In the genomic region with DNA sequence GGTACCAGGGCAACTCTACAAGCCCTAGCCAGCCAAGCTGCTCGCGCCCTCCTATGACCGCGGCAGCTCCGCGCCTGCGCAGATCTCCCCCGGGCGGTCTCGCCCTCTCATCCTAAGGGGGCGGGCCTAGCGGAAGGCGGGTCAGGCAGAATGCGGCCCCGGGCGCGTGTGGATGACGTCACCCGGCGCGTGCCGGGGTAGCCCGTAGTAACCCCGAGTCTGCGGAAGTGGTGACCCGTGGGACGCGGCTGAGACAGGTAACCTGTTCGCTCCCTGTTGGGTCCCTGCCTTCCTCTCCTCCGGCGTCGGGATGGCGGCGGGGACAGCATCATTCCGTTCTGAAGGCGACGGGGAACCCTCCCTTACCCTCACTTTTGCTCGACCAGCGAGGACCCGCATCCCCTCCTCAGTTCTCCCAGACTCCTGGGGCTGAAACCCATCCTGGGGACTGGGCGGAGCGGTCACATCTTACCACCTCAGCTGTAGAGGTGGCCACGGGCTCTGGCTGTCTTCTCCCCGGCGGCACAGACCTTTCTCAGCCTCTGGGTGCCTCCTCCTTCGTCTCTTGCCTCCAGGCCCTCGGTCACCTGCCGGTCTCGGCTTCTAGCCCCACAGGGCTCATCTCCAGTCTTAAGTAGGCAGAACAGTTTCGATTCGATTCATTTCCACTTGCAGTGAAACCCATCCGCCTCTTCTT, we compare ENCODE assay signal across 1 cellular context.
TF ChIP-seq lines count a peak whose summit lies in the region.

TSS of gene AOPEP (plus strand) at position 205 of the 697 bp plus-strand sequence. CDS start 33,085 bp downstream, outside the sequence.

TF ChIP-seq in HepG2, 621 proteins besides CTCF, POLR2A, EP300 and RAD21 (continued from another document and continues in another):
- TF ChIP-seq, protein P1, sequence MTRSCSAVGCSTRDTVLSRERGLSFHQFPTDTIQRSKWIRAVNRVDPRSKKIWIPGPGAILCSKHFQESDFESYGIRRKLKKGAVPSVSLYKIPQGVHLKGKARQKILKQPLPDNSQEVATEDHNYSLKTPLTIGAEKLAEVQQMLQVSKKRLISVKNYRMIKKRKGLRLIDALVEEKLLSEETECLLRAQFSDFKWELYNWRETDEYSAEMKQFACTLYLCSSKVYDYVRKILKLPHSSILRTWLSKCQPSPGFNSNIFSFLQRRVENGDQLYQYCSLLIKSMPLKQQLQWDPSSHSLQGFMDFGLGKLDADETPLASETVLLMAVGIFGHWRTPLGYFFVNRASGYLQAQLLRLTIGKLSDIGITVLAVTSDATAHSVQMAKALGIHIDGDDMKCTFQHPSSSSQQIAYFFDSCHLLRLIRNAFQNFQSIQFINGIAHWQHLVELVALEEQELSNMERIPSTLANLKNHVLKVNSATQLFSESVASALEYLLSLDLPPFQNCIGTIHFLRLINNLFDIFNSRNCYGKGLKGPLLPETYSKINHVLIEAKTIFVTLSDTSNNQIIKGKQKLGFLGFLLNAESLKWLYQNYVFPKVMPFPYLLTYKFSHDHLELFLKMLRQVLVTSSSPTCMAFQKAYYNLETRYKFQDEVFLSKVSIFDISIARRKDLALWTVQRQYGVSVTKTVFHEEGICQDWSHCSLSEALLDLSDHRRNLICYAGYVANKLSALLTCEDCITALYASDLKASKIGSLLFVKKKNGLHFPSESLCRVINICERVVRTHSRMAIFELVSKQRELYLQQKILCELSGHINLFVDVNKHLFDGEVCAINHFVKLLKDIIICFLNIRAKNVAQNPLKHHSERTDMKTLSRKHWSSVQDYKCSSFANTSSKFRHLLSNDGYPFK (CRISPR knock-in tag; IDR thresholded peaks at IDR 0.05; ENCODE audit: borderline replicate concordance): peak; percentile 86
- TF ChIP-seq NFE2L1 (CRISPR knock-in tag; IDR thresholded peaks at IDR 0.05; ENCODE audit: borderline replicate concordance) (no peak), SRY (CRISPR knock-in tag; IDR thresholded peaks at IDR 0.05) (peak; percentile 86), ZNF749 (CRISPR knock-in tag; IDR thresholded peaks at IDR 0.05; ENCODE audit: borderline replicate concordance) (no peak), RAD51 (IDR thresholded peaks at IDR 0.05; ENCODE audit: borderline replicate concordance) (no peak), PITX1 (CRISPR knock-in tag; IDR thresholded peaks at IDR 0.05) (peak; percentile 63; the same call in 1 of the 2 replicates), ZSCAN12 (CRISPR knock-in tag; IDR thresholded peaks at IDR 0.05) (0 out of 2 replicates have a peak, but pooled peaks have one; percentile 39), DNMT3B (CRISPR knock-in tag; conservative IDR thresholded peaks at IDR 0.05) (no peak), ISX (CRISPR knock-in tag; conservative IDR thresholded peaks at IDR 0.05) (no peak), ZNF207 (IDR thresholded peaks at IDR 0.05; ENCODE audit: borderline replicate concordance) (no peak), SMC3 (IDR thresholded peaks at IDR 0.05; ENCODE audit: low read length) (no peak), ZNF713 (CRISPR knock-in tag; IDR thresholded peaks at IDR 0.05) (no peak), HNRNPL (IDR thresholded peaks at IDR 0.05; ENCODE audit: low read depth, low read length) (no peak), ZNF615 (CRISPR knock-in tag; IDR thresholded peaks at IDR 0.05; ENCODE audit: borderline replicate concordance) (no peak), PRPF4 (IDR thresholded peaks at IDR 0.05; ENCODE audit: low read depth, low read length, poor library complexity, severe bottlenecking) (no peak), ZNF326 (CRISPR knock-in tag; IDR thresholded peaks at IDR 0.05; ENCODE audit: borderline replicate concordance) (no peak), RARA (CRISPR knock-in tag; IDR thresholded peaks at IDR 0.05) (peak; percentile 70), NFAT5 (CRISPR knock-in tag; IDR thresholded peaks at IDR 0.05) (peak; percentile 63; the same call in 1 of the 2 replicates), TCF12 (IDR thresholded peaks at IDR 0.05) (no peak), TCF12 (CRISPR knock-in tag; IDR thresholded peaks at IDR 0.05) (peak; percentile 72; the same call in 1 of the 2 replicates), ZNF451 (CRISPR knock-in tag; IDR thresholded peaks at IDR 0.05) (peak; percentile 74; the same call in 1 of the 2 replicates), SP2 (CRISPR knock-in tag; IDR thresholded peaks at IDR 0.05) (peak; percentile 67), THAP7 (CRISPR knock-in tag; IDR thresholded peaks at IDR 0.05) (no peak), ZNF350 (CRISPR knock-in tag; IDR thresholded peaks at IDR 0.05; ENCODE audit: borderline replicate concordance, low read depth) (peak; percentile 85; the same call in 1 of the 2 replicates), ZBTB7A (CRISPR knock-in tag; IDR thresholded peaks at IDR 0.05) (no peak), ZNF468 (CRISPR knock-in tag; IDR thresholded peaks at IDR 0.05) (no peak), ZNF138 (CRISPR knock-in tag; IDR thresholded peaks at IDR 0.05; ENCODE audit: low read depth) (no peak), ATF7-NPFF (CRISPR knock-in tag; IDR thresholded peaks at IDR 0.05; ENCODE audit: low read depth) (no peak), NRL (CRISPR knock-in tag; IDR thresholded peaks at IDR 0.05; ENCODE audit: borderline replicate concordance) (peak; percentile 74; the same call in 1 of the 2 replicates), SMARCE1 (IDR thresholded peaks at IDR 0.05; ENCODE audit: borderline replicate concordance) (no peak)
- TF ChIP-seq, protein P2, sequence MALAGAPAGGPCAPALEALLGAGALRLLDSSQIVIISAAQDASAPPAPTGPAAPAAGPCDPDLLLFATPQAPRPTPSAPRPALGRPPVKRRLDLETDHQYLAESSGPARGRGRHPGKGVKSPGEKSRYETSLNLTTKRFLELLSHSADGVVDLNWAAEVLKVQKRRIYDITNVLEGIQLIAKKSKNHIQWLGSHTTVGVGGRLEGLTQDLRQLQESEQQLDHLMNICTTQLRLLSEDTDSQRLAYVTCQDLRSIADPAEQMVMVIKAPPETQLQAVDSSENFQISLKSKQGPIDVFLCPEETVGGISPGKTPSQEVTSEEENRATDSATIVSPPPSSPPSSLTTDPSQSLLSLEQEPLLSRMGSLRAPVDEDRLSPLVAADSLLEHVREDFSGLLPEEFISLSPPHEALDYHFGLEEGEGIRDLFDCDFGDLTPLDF (CRISPR knock-in tag; IDR thresholded peaks at IDR 0.05): peak; percentile 90
- TF ChIP-seq, protein P3, sequence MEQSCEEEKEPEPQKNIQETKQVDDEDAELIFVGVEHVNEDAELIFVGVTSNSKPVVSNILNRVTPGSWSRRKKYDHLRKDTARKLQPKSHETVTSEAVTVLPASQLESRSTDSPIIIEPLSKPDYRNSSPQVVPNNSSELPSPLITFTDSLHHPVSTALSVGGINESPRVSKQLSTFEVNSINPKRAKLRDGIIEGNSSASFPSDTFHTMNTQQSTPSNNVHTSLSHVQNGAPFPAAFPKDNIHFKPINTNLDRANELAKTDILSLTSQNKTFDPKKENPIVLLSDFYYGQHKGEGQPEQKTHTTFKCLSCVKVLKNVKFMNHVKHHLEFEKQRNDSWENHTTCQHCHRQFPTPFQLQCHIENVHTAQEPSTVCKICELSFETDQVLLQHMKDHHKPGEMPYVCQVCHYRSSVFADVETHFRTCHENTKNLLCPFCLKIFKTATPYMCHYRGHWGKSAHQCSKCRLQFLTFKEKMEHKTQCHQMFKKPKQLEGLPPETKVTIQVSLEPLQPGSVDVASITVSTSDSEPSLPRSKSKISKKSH (CRISPR knock-in tag; IDR thresholded peaks at IDR 0.05; ENCODE audit: borderline replicate concordance): peak; percentile 74; the same call in 1 of the 2 replicates
- TF ChIP-seq, protein P4, sequence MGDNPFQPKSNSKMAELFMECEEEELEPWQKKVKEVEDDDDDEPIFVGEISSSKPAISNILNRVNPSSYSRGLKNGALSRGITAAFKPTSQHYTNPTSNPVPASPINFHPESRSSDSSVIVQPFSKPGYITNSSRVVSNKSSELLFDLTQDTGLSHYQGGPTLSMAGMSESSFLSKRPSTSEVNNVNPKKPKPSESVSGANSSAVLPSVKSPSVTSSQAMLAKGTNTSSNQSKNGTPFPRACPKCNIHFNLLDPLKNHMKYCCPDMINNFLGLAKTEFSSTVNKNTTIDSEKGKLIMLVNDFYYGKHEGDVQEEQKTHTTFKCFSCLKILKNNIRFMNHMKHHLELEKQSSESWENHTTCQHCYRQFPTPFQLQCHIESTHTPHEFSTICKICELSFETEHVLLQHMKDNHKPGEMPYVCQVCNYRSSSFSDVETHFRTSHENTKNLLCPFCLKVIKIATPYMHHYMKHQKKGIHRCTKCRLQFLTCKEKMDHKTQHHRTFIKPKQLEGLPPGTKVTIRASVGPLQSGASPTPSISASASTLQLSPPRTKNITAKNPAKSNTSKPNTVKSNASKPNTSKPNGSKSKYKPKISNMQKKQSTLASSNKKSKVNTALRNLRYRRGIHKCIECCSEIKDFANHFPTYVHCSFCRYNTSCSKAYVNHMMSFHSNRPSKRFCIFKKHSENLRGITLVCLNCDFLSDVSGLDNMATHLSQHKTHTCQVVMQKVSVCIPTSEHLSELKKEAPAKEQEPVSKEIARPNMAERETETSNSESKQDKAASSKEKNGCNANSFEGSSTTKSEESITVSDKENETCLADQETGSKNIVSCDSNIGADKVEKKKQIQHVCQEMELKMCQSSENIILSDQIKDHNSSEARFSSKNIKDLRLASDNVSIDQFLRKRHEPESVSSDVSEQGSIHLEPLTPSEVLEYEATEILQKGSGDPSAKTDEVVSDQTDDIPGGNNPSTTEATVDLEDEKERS (CRISPR knock-in tag; IDR thresholded peaks at IDR 0.05): peak; percentile 73; the same call in 1 of the 2 replicates
- TF ChIP-seq, protein P5, sequence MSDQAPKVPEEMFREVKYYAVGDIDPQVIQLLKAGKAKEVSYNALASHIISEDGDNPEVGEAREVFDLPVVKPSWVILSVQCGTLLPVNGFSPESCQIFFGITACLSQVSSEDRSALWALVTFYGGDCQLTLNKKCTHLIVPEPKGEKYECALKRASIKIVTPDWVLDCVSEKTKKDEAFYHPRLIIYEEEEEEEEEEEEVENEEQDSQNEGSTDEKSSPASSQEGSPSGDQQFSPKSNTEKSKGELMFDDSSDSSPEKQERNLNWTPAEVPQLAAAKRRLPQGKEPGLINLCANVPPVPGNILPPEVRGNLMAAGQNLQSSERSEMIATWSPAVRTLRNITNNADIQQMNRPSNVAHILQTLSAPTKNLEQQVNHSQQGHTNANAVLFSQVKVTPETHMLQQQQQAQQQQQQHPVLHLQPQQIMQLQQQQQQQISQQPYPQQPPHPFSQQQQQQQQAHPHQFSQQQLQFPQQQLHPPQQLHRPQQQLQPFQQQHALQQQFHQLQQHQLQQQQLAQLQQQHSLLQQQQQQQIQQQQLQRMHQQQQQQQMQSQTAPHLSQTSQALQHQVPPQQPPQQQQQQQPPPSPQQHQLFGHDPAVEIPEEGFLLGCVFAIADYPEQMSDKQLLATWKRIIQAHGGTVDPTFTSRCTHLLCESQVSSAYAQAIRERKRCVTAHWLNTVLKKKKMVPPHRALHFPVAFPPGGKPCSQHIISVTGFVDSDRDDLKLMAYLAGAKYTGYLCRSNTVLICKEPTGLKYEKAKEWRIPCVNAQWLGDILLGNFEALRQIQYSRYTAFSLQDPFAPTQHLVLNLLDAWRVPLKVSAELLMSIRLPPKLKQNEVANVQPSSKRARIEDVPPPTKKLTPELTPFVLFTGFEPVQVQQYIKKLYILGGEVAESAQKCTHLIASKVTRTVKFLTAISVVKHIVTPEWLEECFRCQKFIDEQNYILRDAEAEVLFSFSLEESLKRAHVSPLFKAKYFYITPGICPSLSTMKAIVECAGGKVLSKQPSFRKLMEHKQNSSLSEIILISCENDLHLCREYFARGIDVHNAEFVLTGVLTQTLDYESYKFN (CRISPR knock-in tag; conservative IDR thresholded peaks at IDR 0.05): no peak
- TF ChIP-seq, protein P6, sequence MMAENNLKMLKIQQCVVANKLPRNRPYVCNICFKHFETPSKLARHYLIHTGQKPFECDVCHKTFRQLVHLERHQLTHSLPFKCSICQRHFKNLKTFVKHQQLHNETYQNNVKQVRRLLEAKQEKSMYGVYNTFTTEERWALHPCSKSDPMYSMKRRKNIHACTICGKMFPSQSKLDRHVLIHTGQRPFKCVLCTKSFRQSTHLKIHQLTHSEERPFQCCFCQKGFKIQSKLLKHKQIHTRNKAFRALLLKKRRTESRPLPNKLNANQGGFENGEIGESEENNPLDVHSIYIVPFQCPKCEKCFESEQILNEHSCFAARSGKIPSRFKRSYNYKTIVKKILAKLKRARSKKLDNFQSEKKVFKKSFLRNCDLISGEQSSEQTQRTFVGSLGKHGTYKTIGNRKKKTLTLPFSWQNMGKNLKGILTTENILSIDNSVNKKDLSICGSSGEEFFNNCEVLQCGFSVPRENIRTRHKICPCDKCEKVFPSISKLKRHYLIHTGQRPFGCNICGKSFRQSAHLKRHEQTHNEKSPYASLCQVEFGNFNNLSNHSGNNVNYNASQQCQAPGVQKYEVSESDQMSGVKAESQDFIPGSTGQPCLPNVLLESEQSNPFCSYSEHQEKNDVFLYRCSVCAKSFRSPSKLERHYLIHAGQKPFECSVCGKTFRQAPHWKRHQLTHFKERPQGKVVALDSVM (CRISPR knock-in tag; IDR thresholded peaks at IDR 0.05): peak; percentile 82
